In genomic region chr3:26652157-26652556, GRCh38 we compare ENCODE assay signal across 1 cellular context.
TF ChIP-seq lines count a peak whose summit lies in the region.

No MANE protein-coding gene starts in this region.

TF ChIP-seq in GM23338, 12 proteins besides CTCF, POLR2A, EP300 and RAD21 (continued from another document):
- TF ChIP-seq ZNF462 (CRISPR knock-in tag; IDR thresholded peaks at IDR 0.05) (no peak), ZNF114 (CRISPR knock-in tag; IDR thresholded peaks at IDR 0.05) (no peak), EZH2phosphoT487 (IDR thresholded peaks at IDR 0.05; ENCODE audit: unreplicated experiment) (no peak), CREB1 (CRISPR knock-in tag; IDR thresholded peaks at IDR 0.05; ENCODE audit: low read depth) (no peak), REST (IDR thresholded peaks at IDR 0.05; ENCODE audit: unreplicated experiment) (no peak), ZNF331 (CRISPR knock-in tag; IDR thresholded peaks at IDR 0.05; ENCODE audit: low read depth) (no peak), JUNB (IDR thresholded peaks at IDR 0.05; ENCODE audit: unreplicated experiment) (no peak), STAT1 (IDR thresholded peaks at IDR 0.05; ENCODE audit: unreplicated experiment) (no peak)
